12 cellular contexts compared by ENCODE assay signal in the genomic region with DNA sequence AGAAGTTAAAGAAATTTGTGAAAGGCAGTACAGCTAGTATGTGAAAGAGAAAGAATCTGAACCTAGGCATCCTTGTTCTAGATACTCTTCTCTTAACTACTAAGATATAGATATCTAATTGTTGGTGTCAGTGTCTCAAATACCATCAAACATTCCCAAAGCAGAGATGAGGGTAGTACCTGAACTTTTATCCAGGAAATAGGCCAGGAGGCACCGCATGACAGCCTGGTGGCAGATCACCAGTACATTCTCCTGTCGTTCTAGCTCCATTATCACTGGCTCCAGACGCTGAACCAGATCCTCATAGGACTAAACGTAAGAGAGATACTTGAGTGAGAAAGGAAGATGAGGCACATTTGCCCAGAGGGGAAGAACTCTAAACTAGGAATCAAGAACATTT. TPM values are rescaled to one million over a fixed set of nuclear protein-coding genes. Genes with fewer than 3 reads are reported as not detected.
"Had no signal": no experiment of that assay in that cellular context is flagged by ENCODE, and none has a peak within 500 bp of the region (broad histone marks: within the 10 kb centered on the region; RNA-seq: fewer than 3 reads in every experiment).

No MANE protein-coding gene starts in this region.

- H3K4me1 ChIP-seq: HAP-1 had no signal

- DNase-seq: GM23248, GOT3, H7, H9, HCEC 1CT, HFFc6 had no signal

- H3K4me2 ChIP-seq: GM23338 had no signal

- H2AFZ ChIP-seq: GM23248, GM23338 had no signal

- H3K9me3 Mint-ChIP-seq: GM23338, HFFc6 had no signal

- FAIRE-seq: H1, H54 had no signal

- H3K27ac ChIP-seq: GM23248 had no signal

- H3K9me3 ChIP-seq: HAP-1 had no signal

- H3K4me1 Mint-ChIP-seq: GM23338, H9 had no signal

- ATAC-seq: GM23338, HCT116 had no signal

- H3K36me3 ChIP-seq: HAP-1 had no signal

- H3K4me3 Mint-ChIP-seq: GM23338, H9, HFFc6 had no signal

- H3K9ac ChIP-seq: GM23248 had no signal

- H3K4me3 ChIP-seq: GM23248, GM23338, HAP-1 had no signal

- H3K27ac Mint-ChIP-seq: GM23338, H9, HFFc6 had no signal

RNA-seq across cellular contexts. Expression of a gene that starts 56.6 kb away (rescaled TPM):
- total RNA-seq: GM23248, GM23338, H4, HFFc6 had no signal
- polyA plus RNA-seq: GM23248, GM23338 had no signal
